In genomic region chr17:14089179-14089578, GRCh38 we compare ENCODE assay signal across 24 cellular contexts.
"Had no signal": no experiment of that assay in that cellular context is flagged by ENCODE, and none has a peak within 500 bp of the region (broad histone marks: within the 10 kb centered on the region; RNA-seq: fewer than 3 reads in every experiment).

No MANE protein-coding gene starts in this region.

- H3K27ac ChIP-seq: dorsolateral prefrontal cortex, gastrocnemius medialis, heart left ventricle, hepatocyte, neural progenitor cell, parathyroid adenoma, prostate gland, right atrium auricular region, stomach, thyroid gland, vagina had no signal

- H3K4me2 ChIP-seq: hepatocyte, neural progenitor cell had no signal

- H3K9me3 ChIP-seq: gastrocnemius medialis, heart left ventricle, prostate gland, right atrium auricular region, stomach, thyroid gland, vagina had no signal

- H3K36me3 Mint-ChIP-seq: neural progenitor cell had no signal

- H3K4me1 Mint-ChIP-seq: nephron had no signal

- DNase-seq: dorsolateral prefrontal cortex; effector CD4-positive, alpha-beta T cell; gastrocnemius medialis; heart left ventricle; kidney; naive thymus-derived CD4-positive, alpha-beta T cell; stimulated activated CD4-positive, alpha-beta T cell treated with anti-CD3 and anti-CD28 coated beads, Interleukin-2, amount 100 ng/mL, for 24 hours; stimulated activated CD4-positive, alpha-beta T cell treated with anti-CD3 and anti-CD28 coated beads, Interleukin-4, amount 100 ng/mL, for 24 hours; stimulated activated naive CD4-positive, alpha-beta T cell treated with Interleukin-2 at 50 U/mL for 16 hours; stomach; thyroid gland; trophoblast cell had no signal

- H3K9me3 Mint-ChIP-seq: memory B cell; naive thymus-derived CD4-positive, alpha-beta T cell; nephron; neural progenitor cell; stimulated activated effector memory CD8-positive, alpha-beta T cell treated with anti-CD3 and anti-CD28 coated beads, Interleukin-12 subunit alpha, Interleukin-12 subunit beta, amount 100 ng/mL, for 72 hours had no signal

- H3K27me3 Mint-ChIP-seq: memory B cell; naive thymus-derived CD4-positive, alpha-beta T cell had no signal

- H2AFZ ChIP-seq: hepatocyte, neural progenitor cell, parathyroid adenoma had no signal

- H3K36me3 ChIP-seq: gastrocnemius medialis, heart left ventricle, neural progenitor cell, prostate gland, right atrium auricular region, stomach, thyroid gland, vagina had no signal

- H3K4me3 Mint-ChIP-seq: memory B cell; nephron; neural progenitor cell; stimulated activated effector memory CD8-positive, alpha-beta T cell treated with anti-CD3 and anti-CD28 coated beads, Interleukin-12 subunit alpha, Interleukin-12 subunit beta, amount 100 ng/mL, for 72 hours had no signal

- H3K27me3 ChIP-seq: dorsolateral prefrontal cortex, gastrocnemius medialis, heart left ventricle, hepatocyte, neural progenitor cell, right atrium auricular region, stomach, thyroid gland, vagina had no signal

- H3K4me3 ChIP-seq: dorsolateral prefrontal cortex, gastrocnemius medialis, heart left ventricle, hepatocyte, lung, neural progenitor cell, prostate gland, right atrium auricular region, stomach, thyroid gland, vagina had no signal

- H3K4me1 ChIP-seq: neural progenitor cell, prostate gland had no signal

- H3K9ac ChIP-seq: neural progenitor cell, parathyroid adenoma had no signal

- ATAC-seq: gastrocnemius medialis; heart left ventricle; left lobe of liver; naive thymus-derived CD4-positive, alpha-beta T cell; sciatic nerve; stimulated activated effector memory CD8-positive, alpha-beta T cell treated with anti-CD3 and anti-CD28 coated beads, Interleukin-12 subunit alpha, Interleukin-12 subunit beta, amount 100 ng/mL, for 72 hours had no signal

- H3K27ac Mint-ChIP-seq: memory B cell; nephron; neural progenitor cell; stimulated activated effector memory CD8-positive, alpha-beta T cell treated with anti-CD3 and anti-CD28 coated beads, Interleukin-12 subunit alpha, Interleukin-12 subunit beta, amount 100 ng/mL, for 72 hours had no signal
